In genomic region chr10:95414844-95415545, GRCh38 we compare ENCODE assay signal across 2 cellular contexts.
TF ChIP-seq lines count a peak whose summit lies in the region.

No MANE protein-coding gene starts in this region.

TF ChIP-seq in H1, 55 proteins besides CTCF, POLR2A, EP300 and RAD21:
- TF ChIP-seq TAF7 (optimal IDR thresholded peaks at IDR 0.05; ENCODE audit: borderline replicate concordance, low read depth, low read length) (no peak), EZH2 (IDR thresholded peaks at IDR 0.05; ENCODE audit: low read depth, low read length, severe bottlenecking) (no peak), CHD2 (IDR thresholded peaks at IDR 0.05; ENCODE audit: low read length) (no peak), CBX5 (IDR thresholded peaks at IDR 0.05; ENCODE audit: low read depth, low read length) (no peak), E2F6 (IDR thresholded peaks at IDR 0.05) (no peak), MAFK (IDR thresholded peaks at IDR 0.05; ENCODE audit: low read depth, low read length) (no peak), GABPA (IDR thresholded peaks at IDR 0.05; ENCODE audit: borderline replicate concordance, insufficient read depth, low read length) (no peak), NANOG (IDR thresholded peaks at IDR 0.05; ENCODE audit: insufficient read depth, low read depth, low read length, poor library complexity, severe bottlenecking) (no peak), KDM5A (IDR thresholded peaks at IDR 0.05; ENCODE audit: low read length) (no peak)
TF ChIP-seq in H1: peak in this region for 0.

TF ChIP-seq in HepG2, 621 proteins besides CTCF, POLR2A, EP300 and RAD21:
- TF ChIP-seq GZF1 (CRISPR knock-in tag; IDR thresholded peaks at IDR 0.05) (no peak), SAP130 (CRISPR knock-in tag; IDR thresholded peaks at IDR 0.05; ENCODE audit: low read depth) (no peak), ZNF530 (CRISPR knock-in tag; IDR thresholded peaks at IDR 0.05; ENCODE audit: low read depth) (no peak), NFYB (CRISPR knock-in tag; IDR thresholded peaks at IDR 0.05) (no peak), ZNF225 (CRISPR knock-in tag; IDR thresholded peaks at IDR 0.05) (no peak)
